22 cellular contexts compared by ENCODE assay signal in genomic region chr9:123167474-123167873, GRCh38.
"Had no signal": no experiment of that assay in that cellular context is flagged by ENCODE, and none has a peak within 500 bp of the region (broad histone marks: within the 10 kb centered on the region; RNA-seq: fewer than 3 reads in every experiment).

No MANE protein-coding gene starts in this region.

- H3K4me3 Mint-ChIP-seq: naive thymus-derived CD4-positive, alpha-beta T cell; nephron progenitor cell; stimulated activated memory B cell treated with anti-CD40 and anti-IgM and Interleukin-4, amounts not matched to agents 10 μg/mL and 1 μg/mL and 100 μg/mL, for 72 hours; stimulated activated naive CD8-positive, alpha-beta T cell treated with anti-CD3 and anti-CD28 coated beads, Interleukin-15, Interleukin-2, amounts not matched to agents 100 ng/mL and 50 ng/mL, for 24 hours had no signal

- H3K27ac Mint-ChIP-seq: nephron progenitor cell; stimulated activated naive CD8-positive, alpha-beta T cell treated with anti-CD3 and anti-CD28 coated beads, Interleukin-15, Interleukin-2, amounts not matched to agents 100 ng/mL and 50 ng/mL, for 24 hours had no signal

- H3K9me3 ChIP-seq: heart left ventricle, neutrophil, spleen, testis, tibial nerve, upper lobe of right lung, vagina had no signal

- H3K4me1 ChIP-seq: tibial nerve, upper lobe of right lung, vagina had no signal

- H3K27me3 Mint-ChIP-seq: naive thymus-derived CD4-positive, alpha-beta T cell; stimulated activated memory B cell treated with anti-CD40 and anti-IgM and Interleukin-4, amounts not matched to agents 10 μg/mL and 1 μg/mL and 100 μg/mL, for 72 hours; stimulated activated naive CD8-positive, alpha-beta T cell treated with anti-CD3 and anti-CD28 coated beads, Interleukin-15, Interleukin-2, amounts not matched to agents 100 ng/mL and 50 ng/mL, for 24 hours had no signal

- H3K36me3 ChIP-seq: neutrophil, tibial nerve, upper lobe of right lung, vagina had no signal

- DNase-seq: effector memory CD4-positive, alpha-beta T cell; heart left ventricle; hippocampal formation; left colon; left ventricle myocardium superior; mesendoderm; naive thymus-derived CD4-positive, alpha-beta T cell; nephron progenitor cell; spleen; stimulated activated CD4-positive, alpha-beta T cell treated with anti-CD3 and anti-CD28 coated beads, Interleukin-15, amount 100 ng/mL, for 24 hours; stimulated activated CD4-positive, alpha-beta T cell treated with anti-CD3 and anti-CD28 coated beads, Interleukin-1b, Interleukin-23, amount 100 ng/mL, for 48 hours; stimulated activated CD4-positive, alpha-beta T cell treated with anti-CD3 and anti-CD28 coated beads, Interleukin-4, amount 100 ng/mL, for 24 hours; testis; upper lobe of right lung had no signal

- H3K27me3 ChIP-seq: heart left ventricle, neutrophil, spleen, testis, tibial nerve, upper lobe of right lung, vagina had no signal

- ATAC-seq: esophagus mucosa; heart left ventricle; left colon; left ventricle myocardium superior; naive thymus-derived CD4-positive, alpha-beta T cell; sciatic nerve; stimulated activated memory B cell treated with anti-CD40 and anti-IgM and Interleukin-4, amounts not matched to agents 10 μg/mL and 1 μg/mL and 100 μg/mL, for 72 hours; upper lobe of right lung had no signal

- H3K4me3 ChIP-seq: heart left ventricle, lung, spleen, testis, tibial nerve, upper lobe of right lung, vagina had no signal

- H3K9me3 Mint-ChIP-seq: naive thymus-derived CD4-positive, alpha-beta T cell; nephron progenitor cell; stimulated activated memory B cell treated with anti-CD40 and anti-IgM and Interleukin-4, amounts not matched to agents 10 μg/mL and 1 μg/mL and 100 μg/mL, for 72 hours; stimulated activated naive CD8-positive, alpha-beta T cell treated with anti-CD3 and anti-CD28 coated beads, Interleukin-15, Interleukin-2, amounts not matched to agents 100 ng/mL and 50 ng/mL, for 24 hours had no signal

- H3K27ac ChIP-seq: heart left ventricle, neutrophil, spleen, testis, tibial nerve, upper lobe of right lung, vagina had no signal
